In genomic region chr2:98504386-98505109, GRCh38 we compare ENCODE assay signal across 12 cellular contexts. TPM values are rescaled to one million over a fixed set of nuclear protein-coding genes. Genes with fewer than 3 reads are reported as not detected.
DNase-seq lines count a peak whose midpoint lies in the region; ATAC-seq, FAIRE-seq and TF ChIP-seq lines count a peak whose summit lies in the region.
"Had no signal": no experiment of that assay in that cellular context is flagged by ENCODE, and none has a peak within 500 bp of the region (broad histone marks: within the 10 kb centered on the region; RNA-seq: fewer than 3 reads in every experiment).

No MANE protein-coding gene starts in this region.

- intact Hi-C loops in HepG2 (cut with micrococcal nuclease; ENCODE audit: unreplicated experiment): no loop called here
- intact Hi-C loops in endothelial cell of umbilical vein (cut with micrococcal nuclease): loop anchor here (5.0 kb wide), 2 partner anchors 92 to 103 kb away; partner anchors contain the start of genes COA5 and UNC50
- intact Hi-C loops in natural killer cell (cut with micrococcal nuclease): loop anchor here (2.0 to 5.0 kb wide), 3 partner anchors 26 to 57 kb away; no protein-coding TSS in a partner anchor
- intact Hi-C loops in vagina (cut with DNase I): no loop called here

- peaks cover 83 to 92% of the 10 kb centered on the region in 2 donors for H3K4me1 Mint-ChIP-seq in natural killer cell

- H3K4me3 ChIP-seq in liver (ENCODE audit: low read depth in 1 of 3, low read length in 3 of 3) (no peak overlapping the region), HepG2 (replicated peaks in 1 of 3; ENCODE audit: insufficient read depth in 1 of 3, low read depth in 2 of 3, low read length in 3 of 3) (no peak overlapping the region), endothelial cell of umbilical vein (replicated peaks in 1 of 3; ENCODE audit: insufficient read depth in 1 of 3, low read depth in 1 of 3, low read length in 3 of 3) (no peak overlapping the region), vagina (no peak overlapping the region)

- no peak for ATAC-seq in HepG2
- peak; percentile 29 to 55 (median 46) for ATAC-seq in natural killer cell

- H3K9ac ChIP-seq in liver (ENCODE audit: low read depth in 1 of 2, low read length in 2 of 2) (no peak overlapping the region), HepG2 (ENCODE audit: insufficient read depth, low read depth, low read length) (no peak overlapping the region), endothelial cell of umbilical vein (replicated peaks; ENCODE audit: extremely low read depth, insufficient read depth, low read length) (no peak overlapping the region)

- no peaks in the 10 kb centered on the region for H3K9me3 Mint-ChIP-seq in natural killer cell
- H3K9me3 Mint-ChIP-seq: nephron progenitor cell had no signal

- no peak for TF ChIP-seq CTCF in liver (IDR thresholded peaks at IDR 0.05; ENCODE audit: low read depth, low read length, missing input control)
- no peak for TF ChIP-seq CTCF in HepG2 (CRISPR knock-in tag; IDR thresholded peaks at IDR 0.05)
- peak in 1 of 2 donors; percentile 6 for TF ChIP-seq CTCF in endothelial cell of umbilical vein (IDR thresholded peaks at IDR 0.05; ENCODE audit: extremely low read depth in 1 of 2, insufficient read depth in 1 of 2, low read depth in 1 of 2, low read length in 2 of 2)
- TF ChIP-seq CTCF in natural killer cell (IDR thresholded peaks at IDR 0.05): no peak
- no peak for TF ChIP-seq CTCF in vagina (IDR thresholded peaks at IDR 0.05)

- H3K4me2 ChIP-seq in HepG2 (ENCODE audit: low read depth, low read length) (no peak overlapping the region), endothelial cell of umbilical vein (ENCODE audit: insufficient read depth, low read length) (no peak overlapping the region)

- FAIRE-seq in HepG2 (lab: Jason Lieb, UNC): no peak
- no peak for FAIRE-seq in endothelial cell of umbilical vein (lab: Jason Lieb, UNC)
- FAIRE-seq: astrocyte, GM12891 had no signal

- H4K20me1 ChIP-seq in HepG2 (ENCODE audit: insufficient read depth, low read length) (0 out of 2 replicates have a peak, but pooled peaks cover 3% of the 10 kb centered on the region), endothelial cell of umbilical vein (replicated peaks; ENCODE audit: control insufficient read depth, extremely low read depth, insufficient read depth, low read length) (no peaks in the 10 kb centered on the region)

- peak overlapping the region; percentile 85 to 91 for H3K27ac Mint-ChIP-seq in natural killer cell

- H3K79me2 ChIP-seq in HepG2 (ENCODE audit: insufficient read depth, low read length) (no peaks in the 10 kb centered on the region), endothelial cell of umbilical vein (ENCODE audit: control insufficient read depth, insufficient read depth, low read length) (no peaks in the 10 kb centered on the region)

- dilution Hi-C loops in endothelial cell of umbilical vein (cut with MboI; ENCODE audit: extremely low pct_ligation_motif_present, low sequenced_read_pairs): no loop called here

- BruUV-seq in HepG2 (replicated peaks; lab: Mats Ljungman, UMichigan): no TSS peak
- BruUV-seq in endothelial cell of umbilical vein (replicated peaks; lab: Mats Ljungman, UMichigan): no TSS peak

- no peaks in the 10 kb centered on the region for H3K36me3 ChIP-seq in liver (ENCODE audit: control insufficient read depth in 4 of 4, insufficient read depth in 3 of 4, low read depth in 1 of 4, low read length in 3 of 4)
- H3K36me3 ChIP-seq in HepG2 (replicated peaks in 1 of 2; ENCODE audit: control insufficient read depth in 1 of 2, insufficient read depth in 2 of 2, low read length in 2 of 2): peaks cover 0 to 1% of the 10 kb centered on the region in 2 experiments; a peak in 2 of 5 replicates
- H3K36me3 ChIP-seq in endothelial cell of umbilical vein (ENCODE audit: control insufficient read depth in 2 of 2, extremely low read depth in 1 of 2, insufficient read depth in 2 of 2, low read length in 2 of 2): no peaks in the 10 kb centered on the region
- H3K36me3 ChIP-seq in vagina: no peaks in the 10 kb centered on the region
- H3K36me3 ChIP-seq: WERI-Rb-1 had no signal

- H3K27me3 ChIP-seq in liver (ENCODE audit: control insufficient read depth in 4 of 4, insufficient read depth in 4 of 4, low read length in 3 of 4) (no peaks in the 10 kb centered on the region), HepG2 (ENCODE audit: control insufficient read depth in 1 of 2, insufficient read depth in 2 of 2, low read length in 2 of 2) (no peaks in the 10 kb centered on the region), endothelial cell of umbilical vein (ENCODE audit: control insufficient read depth in 2 of 2, insufficient read depth in 2 of 2, low read length in 2 of 2) (no peaks in the 10 kb centered on the region), vagina (no peaks in the 10 kb centered on the region)

- TF ChIP-seq POLR2A in HepG2 (IDR thresholded peaks at IDR 0.05; ENCODE audit: insufficient read depth in 1 of 2, low read depth in 2 of 2, low read length in 2 of 2) (no peak), endothelial cell of umbilical vein (IDR thresholded peaks at IDR 0.05; ENCODE audit: low read depth, low read length) (no peak), vagina (IDR thresholded peaks at IDR 0.05) (no peak)

- H3K4me3 Mint-ChIP-seq in natural killer cell: peak overlapping the region; percentile 18
- H3K4me3 Mint-ChIP-seq: nephron progenitor cell had no signal

- POLR2A ChIA-PET in HepG2 (lab: Yijun Ruan, JAX): no interaction called here
- POLR2A ChIA-PET in endothelial cell of umbilical vein (lab: Charles Lee): no interaction called here

- CTCF ChIA-PET in HepG2 (lab: Yijun Ruan, JAX; ENCODE audit: low intra/inter-chr PET ratio, low total read pairs) (no interaction called here), endothelial cell of umbilical vein (lab: Charles Lee) (interaction anchor here (0.9 to 3.6 kb wide), 9 partner anchors 10 to 64 kb away, joined by 3 to 16 read pairs (median 3); no protein-coding TSS in a partner anchor)

- no peaks in the 10 kb centered on the region for H3K9me1 ChIP-seq in endothelial cell of umbilical vein (replicated peaks; ENCODE audit: control insufficient read depth, extremely low read depth, insufficient read depth, low read length)

- H3K36me3 Mint-ChIP-seq in natural killer cell: no peaks in the 10 kb centered on the region

- H3K27me3 Mint-ChIP-seq in natural killer cell (ENCODE audit: low read depth in 2 of 2): no peaks in the 10 kb centered on the region

- DNase-seq in HepG2 (ENCODE audit: low spot score) (no peak), endothelial cell of umbilical vein (ENCODE audit: low read depth, low spot score) (peak; percentile 79), natural killer cell (no peak), vagina (ENCODE audit: extremely low spot score in 2 of 2) (peak; percentile 58 to 70), SK-N-DZ (ENCODE audit: low spot score) (no peak), NCI-H226 (no peak), NCI-H1436 (lab: John Stamatoyannopoulos, UW) (no peak)
- DNase-seq: nephron progenitor cell, WERI-Rb-1 had no signal

- peak overlapping the region; percentile 47 to 52 for H3K27ac ChIP-seq in liver (ENCODE audit: low read depth in 1 of 2, low read length in 2 of 2)
- no peak overlapping the region for H3K27ac ChIP-seq in HepG2 (ENCODE audit: extremely low read length, insufficient read depth, low read length)
- H3K27ac ChIP-seq in endothelial cell of umbilical vein (ENCODE audit: insufficient read depth, low read depth, low read length): no peak overlapping the region
- H3K27ac ChIP-seq in vagina: peak overlapping the region; percentile 49
- H3K27ac ChIP-seq: WERI-Rb-1 had no signal

- WGBS in liver: 57% methylated on average over 8 of the region's 8 CpGs
- WGBS in HepG2 (ENCODE audit: low lambda C conversion rate): 91% methylated on average over 8 of the region's 8 CpGs

- in situ Hi-C loops in HepG2 (cut with HindIII; ENCODE audit: extremely low pct_ligation_motif_present, low pct_unique_long_range_greater_than_20kb): no loop called here

- TF ChIP-seq RAD21 in liver (IDR thresholded peaks at IDR 0.05) (peak; percentile 19 to 24), HepG2 (CRISPR knock-in tag; IDR thresholded peaks at IDR 0.05) (no peak)

- H3K9me3 ChIP-seq in liver (ENCODE audit: control insufficient read depth in 4 of 4, low read length in 3 of 4) (no peaks in the 10 kb centered on the region), HepG2 (ENCODE audit: low read length) (no peaks in the 10 kb centered on the region), endothelial cell of umbilical vein (replicated peaks; ENCODE audit: control insufficient read depth, insufficient read depth, low read length) (no peaks in the 10 kb centered on the region), vagina (no peaks in the 10 kb centered on the region)

- H3K4me1 ChIP-seq in liver (ENCODE audit: control insufficient read depth in 4 of 4, insufficient read depth in 4 of 4, low read length in 3 of 4) (peaks cover 0 to 8% (median 3%) of the 10 kb centered on the region in 4 donors), HepG2 (ENCODE audit: insufficient read depth, low read length) (no peaks in the 10 kb centered on the region), endothelial cell of umbilical vein (ENCODE audit: control insufficient read depth, extremely low read depth, insufficient read depth, low read length) (peaks cover 3% of the 10 kb centered on the region), vagina (peaks cover 43% of the 10 kb centered on the region)

- no peak for TF ChIP-seq EP300 in HepG2 (IDR thresholded peaks at IDR 0.05; ENCODE audit: low read depth in 2 of 2, low read length in 2 of 2)
- no peak for TF ChIP-seq EP300 in HepG2 (CRISPR knock-in tag; IDR thresholded peaks at IDR 0.05; ENCODE audit: borderline replicate concordance)

- no peak overlapping the region for H2AFZ ChIP-seq in HepG2 (ENCODE audit: low read length)
- H2AFZ ChIP-seq in endothelial cell of umbilical vein (ENCODE audit: low read depth, low read length): no peak overlapping the region

RNA-seq across cellular contexts. Expression of gene INPP4A, which starts 59.9 kb away (rescaled TPM):
- 10 to 100 TPM; 11.3 to 14.9 TPM for total RNA-seq in liver
- 1 to 10 TPM; 2.9 to 3.1 TPM for polyA plus RNA-seq in liver
- 7.9 and 10.9 TPM in 2 replicates for total RNA-seq in HepG2 (2016; rRNA removed; fragmentation: Illumina TruSeq; extraction: Trizol)
- total RNA-seq in HepG2 (2016; cell fraction: cytosol; rRNA removed; fragmentation: Illumina TruSeq; extraction: Trizol; ENCODE audit: low read depth): 1.4 and 2.1 TPM in 2 replicates
- 7.9 and 10.3 TPM in 2 replicates for total RNA-seq in HepG2 (2016; cell fraction: insoluble cytoplasmic fraction; rRNA removed; fragmentation: Illumina TruSeq; extraction: Trizol)
- total RNA-seq in HepG2 (2016; cell fraction: membrane; rRNA removed; fragmentation: Illumina TruSeq; extraction: Trizol): 5.0 and 5.2 TPM in 2 replicates
- total RNA-seq in HepG2 (2016; cell fraction: nucleus; rRNA removed; fragmentation: Illumina TruSeq; extraction: Trizol): 15.4 and 17.5 TPM in 2 replicates
- polyA plus RNA-seq in HepG2 (2011; rRNA removed): 10.1 and 14.2 TPM in 2 replicates
- polyA plus RNA-seq in HepG2 (2011; cell fraction: cytosol; rRNA removed): 6.9 and 8.5 TPM in 2 replicates
- polyA plus RNA-seq in HepG2 (2011; cell fraction: nucleus; rRNA removed): 48.2 and 51.5 TPM in 2 replicates
- 7.2 and 8.8 TPM in 2 replicates for polyA plus RNA-seq in HepG2 (2012)
- 0.58 and 0.63 TPM in 2 replicates for polyA plus RNA-seq in HepG2 (2016; cell fraction: cytosol; fragmentation: Illumina TruSeq; extraction: Trizol; ENCODE audit: low read depth)
- 4.8 and 5.7 TPM in 2 replicates for polyA plus RNA-seq in HepG2 (2016; cell fraction: insoluble cytoplasmic fraction; fragmentation: Illumina TruSeq; extraction: Trizol; ENCODE audit: low read depth)
- polyA plus RNA-seq in HepG2 (2016; cell fraction: membrane; fragmentation: Illumina TruSeq; extraction: Trizol; ENCODE audit: low read depth): 1.7 and 1.9 TPM in 2 replicates
- 13.1 and 16.7 TPM in 2 replicates for polyA plus RNA-seq in HepG2 (2016; cell fraction: nucleus; fragmentation: Illumina TruSeq; extraction: Trizol; ENCODE audit: insufficient read depth, low read depth)
- polyA minus RNA-seq in HepG2 (2011; rRNA and poly(A)+ RNA removed; ENCODE audit: low replicate concordance): 53.3 and 60.1 TPM in 2 replicates
- polyA minus RNA-seq in HepG2 (2011; cell fraction: cytosol; rRNA and poly(A)+ RNA removed): 8.1 and 11.8 TPM in 2 replicates
- 56.7 and 68.1 TPM in 2 replicates for polyA minus RNA-seq in HepG2 (2011; cell fraction: nucleus; rRNA and poly(A)+ RNA removed)
- 25.7 and 28.8 TPM in 2 replicates for total RNA-seq in endothelial cell of umbilical vein
- 11.8 and 14.9 TPM in 2 replicates for polyA plus RNA-seq in endothelial cell of umbilical vein
- polyA plus RNA-seq in endothelial cell of umbilical vein (2011; cell fraction: cytosol; rRNA removed): 14.0 and 14.6 TPM in 2 replicates
- 50.6 and 51.0 TPM in 2 replicates for polyA plus RNA-seq in endothelial cell of umbilical vein (2011; cell fraction: nucleus; rRNA removed)
- 16.6 and 18.4 TPM in 2 replicates for polyA plus RNA-seq in endothelial cell of umbilical vein (2012)
- polyA minus RNA-seq in endothelial cell of umbilical vein: 57.6 and 60.8 TPM in 2 replicates
- 21.2 TPM for polyA minus RNA-seq in endothelial cell of umbilical vein (2011; cell fraction: cytosol; rRNA and poly(A)+ RNA removed)
- 66.5 and 77.4 TPM in 2 replicates for polyA minus RNA-seq in endothelial cell of umbilical vein (2011; cell fraction: nucleus; rRNA and poly(A)+ RNA removed)
- 100 to 1,000 TPM; 192 to 243 (median 225) TPM for total RNA-seq in natural killer cell
- total RNA-seq in vagina: 38.1 TPM
- 15.9 and 17.4 TPM in 2 replicates for polyA plus RNA-seq in SK-N-DZ (2014; cell fraction: cytosol; rRNA removed)
- 18.6 and 39.3 TPM in 2 replicates for polyA plus RNA-seq in SK-N-DZ (2014; cell fraction: nucleus; rRNA removed)

Comparison
In these comparisons a context has a peak if more than half of its experiments do, and no peak if none do; other contexts are left out.
1. H3K27ac ChIP-seq: peak in liver (2 of 2) and vagina (single experiment); none in HepG2 (single experiment) and endothelial cell of umbilical vein (single experiment).
2. DNase-seq: peak in endothelial cell of umbilical vein (single experiment) and vagina (2 of 2); none in HepG2 (single experiment), natural killer cell (single experiment), SK-N-DZ (single experiment), NCI-H226 (single experiment) and NCI-H1436 (single experiment).
3. intact Hi-C loops: an anchor here in endothelial cell of umbilical vein (5.0 kb wide) and natural killer cell (2.0 to 5.0 kb wide); none called in HepG2 and vagina.